In genomic region chr2:68643874-68644485, GRCh38 we compare ENCODE assay signal across 10 cellular contexts. TPM values are rescaled to one million over a fixed set of nuclear protein-coding genes. Genes with fewer than 3 reads are reported as not detected.
DNase-seq lines count a peak whose midpoint lies in the region; ATAC-seq and TF ChIP-seq lines count a peak whose summit lies in the region.
"Had no signal": no experiment of that assay in that cellular context is flagged by ENCODE, and none has a peak within 500 bp of the region (broad histone marks: within the 10 kb centered on the region; RNA-seq: fewer than 3 reads in every experiment).

No MANE protein-coding gene starts in this region.

- peak overlapping the region; percentile 86 to 99 (median 96) for H3K4me2 ChIP-seq in BLaER1 treated with 17β-estradiol and CSF1 and Interleukin-3, amounts not matched to agents 10 nM and 100 nM
- peak overlapping the region; percentile 93 for H3K4me2 ChIP-seq in PC-3 (ENCODE audit: low read length)

- H3K27ac ChIP-seq in BLaER1 treated with 17β-estradiol and CSF1 and Interleukin-3, amounts not matched to agents 10 nM and 100 nM, result no peak overlapping the region
- H3K27ac ChIP-seq in PC-3 (ENCODE audit: low read length), result no peak overlapping the region

- intact Hi-C loops in PC-3 (cut with micrococcal nuclease), result no loop called here

- ATAC-seq in PC-3 (no peak), HG02763 (IDR thresholded peaks at IDR 0.05; ENCODE audit: unreplicated experiment) (no peak)

- DNase-seq in PC-3, result no peak
- DNase-seq in epithelial cell of esophagus (ENCODE audit: low read depth), result no peak
- DNase-seq in NCI-H1436 treated with DMSO at 0.1 percent for 48 hours (lab: John Stamatoyannopoulos, UW), result no peak
- no peak for DNase-seq in AG08395 (ENCODE audit: low spot score)
- no peak for DNase-seq in ecto neural progenitor cell (ENCODE audit: low spot score)

- no peaks in the 10 kb centered on the region for H3K9me2 ChIP-seq in PC-3 (replicated peaks; ENCODE audit: low read length)

- no peaks in the 10 kb centered on the region for H3K79me2 ChIP-seq in PC-3 (ENCODE audit: low read length)

- H4K20me1 ChIP-seq in BLaER1 treated with 17β-estradiol and CSF1 and Interleukin-3, amounts not matched to agents 10 nM and 100 nM, result peaks cover 0 to 10% (median 0%) of the 10 kb centered on the region in 11 experiments; a peak in 2 of 22 replicates
- no peaks in the 10 kb centered on the region for H4K20me1 ChIP-seq in PC-3 (ENCODE audit: low read length)

- peaks cover 23 to 45% (median 31%) of the 10 kb centered on the region in 11 experiments for H3K9me3 ChIP-seq in BLaER1 treated with 17β-estradiol and CSF1 and Interleukin-3, amounts not matched to agents 10 nM and 100 nM (replicated peaks in 1 of 11)
- H3K9me3 ChIP-seq in PC-3 (ENCODE audit: low read length) (no peaks in the 10 kb centered on the region), neuron (ENCODE audit: low read length) (peaks cover 5% of the 10 kb centered on the region)

- no peaks in the 10 kb centered on the region for H3F3A ChIP-seq in PC-3 (ENCODE audit: low read length, unreplicated experiment)

- BruUV-seq in PC-3 (replicated peaks; lab: Mats Ljungman, UMichigan), result TSS peak; percentile 39

- peaks cover 0 to 21% (median 10%) of the 10 kb centered on the region in 10 experiments; a peak in 14 of 20 replicates for H3K4me1 ChIP-seq in BLaER1 treated with 17β-estradiol and CSF1 and Interleukin-3, amounts not matched to agents 10 nM and 100 nM
- H3K4me1 ChIP-seq in PC-3 (ENCODE audit: insufficient read depth, low read length) (no peaks in the 10 kb centered on the region), neuron (ENCODE audit: insufficient read depth, low read length) (peaks cover 11% of the 10 kb centered on the region)

- CTCF ChIA-PET in PC-3 (lab: Charles Lee), result interaction anchor here (0.6 to 1.0 kb wide), 2 partner anchors 49 to 156 kb away, joined by 3 to 6 read pairs; no protein-coding TSS in a partner anchor

- POLR2A ChIA-PET in PC-3 (lab: Charles Lee; ENCODE audit: unreplicated experiment), result no interaction called here

- peak overlapping the region; percentile 58 to 74 (median 63) for H3K4me3 ChIP-seq in BLaER1 treated with 17β-estradiol and CSF1 and Interleukin-3, amounts not matched to agents 10 nM and 100 nM
- H3K4me3 ChIP-seq in PC-3 (ENCODE audit: low read length) (peak overlapping the region; percentile 71), epithelial cell of esophagus (ENCODE audit: low read length) (peak overlapping the region; percentile 14), neuron (ENCODE audit: low read length) (peak overlapping the region; percentile 28)

- peak overlapping the region in 10 of 11 experiments; percentile 40 to 71 (median 66); a peak in 16 of 22 replicates for H3K9ac ChIP-seq in BLaER1 treated with 17β-estradiol and CSF1 and Interleukin-3, amounts not matched to agents 10 nM and 100 nM
- H3K9ac ChIP-seq in PC-3 (ENCODE audit: low read length), result no peak overlapping the region

- peak overlapping the region; percentile 85 for H2AFZ ChIP-seq in PC-3 (ENCODE audit: low read length)
- peak overlapping the region; percentile 66 for H2AFZ ChIP-seq in neuron (ENCODE audit: low read depth, low read length)

- H3K36me3 ChIP-seq in BLaER1 treated with 17β-estradiol and CSF1 and Interleukin-3, amounts not matched to agents 10 nM and 100 nM, result no peaks in the 10 kb centered on the region
- H3K36me3 ChIP-seq in PC-3 (ENCODE audit: low read depth, low read length) (no peaks in the 10 kb centered on the region), neuron (ENCODE audit: insufficient read depth, low read length) (no peaks in the 10 kb centered on the region)

- TF ChIP-seq CTCF in PC-3 (conservative IDR thresholded peaks at IDR 0.05; ENCODE audit: low read depth, low read length) (no peak), epithelial cell of esophagus (IDR thresholded peaks at IDR 0.05; ENCODE audit: insufficient read depth, low read depth, low read length, missing control alignments) (no peak)

- H3K27me3 ChIP-seq in BLaER1 treated with 17β-estradiol and CSF1 and Interleukin-3, amounts not matched to agents 10 nM and 100 nM, result peaks cover 46 to 57% (median 54%) of the 10 kb centered on the region in 11 experiments
- H3K27me3 ChIP-seq in PC-3 (ENCODE audit: low read length) (peaks cover 28% of the 10 kb centered on the region), neuron (ENCODE audit: insufficient read depth, low read length) (peaks cover 50% of the 10 kb centered on the region)

RNA-seq across cellular contexts. Expression of gene PROKR1, which starts 0.6 kb away (rescaled TPM):
- total RNA-seq in PC-3 (2014; rRNA removed), result 0.12 and 0.26 TPM in 2 replicates
- total RNA-seq: H4; T-helper 2 cell treated with Interferon-gamma antibody and Interleukin-4, amounts not matched to agents 100 ng/mL and 5 ng/mL, for 36 hours had no signal

Comparison
In these comparisons a context has a peak if more than half of its experiments do, and no peak if none do; other contexts are left out.
1. H3K4me3 ChIP-seq: peak in every context shown above with its lines; median percentile 71 in PC-3; 63 in BLaER1 treated with 17β-estradiol and CSF1 and Interleukin-3, amounts not matched to agents 10 nM and 100 nM; 28 in neuron; 14 in epithelial cell of esophagus.